ENCODE assay signal across 10 cellular contexts in the genomic region with DNA sequence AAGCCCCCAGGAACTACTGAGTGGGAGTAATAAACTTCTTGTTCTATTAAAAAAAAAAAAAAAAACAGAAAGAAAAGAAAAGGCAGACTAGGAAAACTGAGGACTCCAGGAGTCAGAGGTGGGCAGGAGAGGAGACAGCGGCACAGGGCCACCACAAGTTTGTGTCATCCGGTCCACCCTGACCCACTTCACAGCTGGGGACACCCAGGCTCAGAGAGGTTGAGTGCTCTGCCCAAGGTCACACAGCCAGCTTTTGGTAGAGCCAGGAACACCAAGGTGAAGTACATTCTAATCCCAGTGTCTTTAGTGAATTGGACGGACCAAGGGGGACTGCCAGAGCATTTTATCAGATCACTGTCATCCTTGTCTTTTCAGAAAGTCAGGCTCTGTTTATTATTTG. TPM values are rescaled to one million over a fixed set of nuclear protein-coding genes. Genes with fewer than 3 reads are reported as not detected.
"Had no signal": no experiment of that assay in that cellular context is flagged by ENCODE, and none has a peak within 500 bp of the region (broad histone marks: within the 10 kb centered on the region; RNA-seq: fewer than 3 reads in every experiment).

No MANE protein-coding gene starts in this region.

- H3K27ac ChIP-seq: GM23248 had no signal

- H3K36me3 ChIP-seq: HAP-1 had no signal

- H3K9ac ChIP-seq: GM23248 had no signal

- H3K9me3 Mint-ChIP-seq: GM23338, H9, HFFc6 had no signal

- H3K4me2 ChIP-seq: GM23338 had no signal

- DNase-seq: GM23248, GOT3, H9, HCEC 1CT, HFFc6 had no signal

- H3K4me3 ChIP-seq: GM23248, GM23338, HAP-1 had no signal

- H3K4me1 ChIP-seq: HAP-1 had no signal

- H3K4me3 Mint-ChIP-seq: GM23338, H9, HFFc6 had no signal

- ATAC-seq: GM23338, HCT116 had no signal

- H2AFZ ChIP-seq: GM23248, GM23338 had no signal

- H3K9me3 ChIP-seq: HAP-1 had no signal

- FAIRE-seq: H54 had no signal

- H3K27ac Mint-ChIP-seq: GM23338, HFFc6 had no signal

RNA-seq across cellular contexts. Expression of a gene that starts 16.4 kb away (rescaled TPM):
- total RNA-seq: GM23248 had no signal
- polyA plus RNA-seq: GM23248 had no signal

RNA-seq across cellular contexts. Expression of a gene that starts 24.1 kb away (rescaled TPM):
- total RNA-seq: H1 had no signal
- polyA plus RNA-seq: GM23338 had no signal
